1 cellular context compared by ENCODE assay signal in the genomic region with DNA sequence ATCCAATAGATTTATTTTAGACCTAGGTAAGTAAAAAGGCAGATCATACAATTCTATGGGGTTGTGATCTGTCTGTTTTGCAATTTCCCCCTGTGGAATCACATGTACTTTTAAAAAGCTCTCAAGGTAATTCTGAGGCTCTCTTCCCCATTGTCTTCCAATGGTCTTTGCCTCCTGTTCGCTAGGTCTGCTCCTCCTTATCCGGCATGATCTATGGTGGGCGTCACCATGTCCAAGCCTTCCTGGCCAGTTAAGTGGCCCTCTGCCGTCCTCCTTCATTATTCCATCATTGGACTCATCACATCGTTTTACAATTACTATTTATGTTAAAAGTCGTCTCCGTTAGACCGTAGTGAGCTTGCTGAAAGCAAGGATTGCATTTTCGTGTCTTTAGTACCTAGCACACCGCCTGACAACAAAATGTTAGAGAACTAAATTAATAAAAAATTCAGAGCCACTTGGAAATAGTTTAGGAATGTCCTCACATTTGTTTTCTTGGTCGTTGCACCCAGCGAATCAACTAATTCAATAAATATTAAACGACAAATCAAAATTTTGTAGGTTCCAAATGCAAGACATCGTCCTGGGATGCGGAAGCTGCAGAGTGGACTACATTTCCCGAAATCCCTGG.
A peak's percentile ranks its signal among the peaks of the same experiment; 100 is the strongest.
TF ChIP-seq lines count a peak whose summit lies in the region.

No MANE protein-coding gene starts in this region.

TF ChIP-seq in HepG2, 621 proteins besides CTCF, POLR2A, EP300 and RAD21 (continued from another document):
- TF ChIP-seq, protein P1, sequence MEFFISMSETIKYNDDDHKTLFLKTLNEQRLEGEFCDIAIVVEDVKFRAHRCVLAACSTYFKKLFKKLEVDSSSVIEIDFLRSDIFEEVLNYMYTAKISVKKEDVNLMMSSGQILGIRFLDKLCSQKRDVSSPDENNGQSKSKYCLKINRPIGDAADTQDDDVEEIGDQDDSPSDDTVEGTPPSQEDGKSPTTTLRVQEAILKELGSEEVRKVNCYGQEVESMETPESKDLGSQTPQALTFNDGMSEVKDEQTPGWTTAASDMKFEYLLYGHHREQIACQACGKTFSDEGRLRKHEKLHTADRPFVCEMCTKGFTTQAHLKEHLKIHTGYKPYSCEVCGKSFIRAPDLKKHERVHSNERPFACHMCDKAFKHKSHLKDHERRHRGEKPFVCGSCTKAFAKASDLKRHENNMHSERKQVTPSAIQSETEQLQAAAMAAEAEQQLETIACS (CRISPR knock-in tag; IDR thresholded peaks at IDR 0.05): no peak
- TF ChIP-seq KDM1A (CRISPR knock-in tag; IDR thresholded peaks at IDR 0.05) (no peak), ZNF567 (CRISPR knock-in tag; IDR thresholded peaks at IDR 0.05; ENCODE audit: borderline replicate concordance) (0 out of 2 replicates have a peak, but pooled peaks have one; percentile 8), ZC3H13 (CRISPR knock-in tag; IDR thresholded peaks at IDR 0.05) (no peak), PHF20 (CRISPR knock-in tag; IDR thresholded peaks at IDR 0.05) (peak; percentile 19), NFYB (CRISPR knock-in tag; IDR thresholded peaks at IDR 0.05) (no peak), TAF1 (CRISPR knock-in tag; IDR thresholded peaks at IDR 0.05) (0 out of 2 replicates have a peak, but pooled peaks have one; percentile 2), ZNF879 (CRISPR knock-in tag; IDR thresholded peaks at IDR 0.05) (0 out of 2 replicates have a peak, but pooled peaks have one; percentile 89), HNF4A (CRISPR knock-in tag; IDR thresholded peaks at IDR 0.05) (peak; percentile 13; the same call in 1 of the 2 replicates), SPEN (CRISPR knock-in tag; IDR thresholded peaks at IDR 0.05; ENCODE audit: low read depth) (no peak), ZNF761 (CRISPR knock-in tag; conservative IDR thresholded peaks at IDR 0.05) (no peak), MED8 (CRISPR knock-in tag; IDR thresholded peaks at IDR 0.05; ENCODE audit: insufficient replicate concordance) (no peak), SNAI1 (CRISPR knock-in tag; IDR thresholded peaks at IDR 0.05; ENCODE audit: borderline replicate concordance) (no peak), U2AF1 (optimal IDR thresholded peaks at IDR 0.05; ENCODE audit: low read depth, low read length) (no peak), ZNF772 (CRISPR knock-in tag; IDR thresholded peaks at IDR 0.05) (peak; percentile 2; the same call in 1 of the 2 replicates), ZNF577 (CRISPR knock-in tag; IDR thresholded peaks at IDR 0.05; ENCODE audit: borderline replicate concordance, low read depth) (no peak), GATA4 (IDR thresholded peaks at IDR 0.05; ENCODE audit: borderline replicate concordance, low read depth) (no peak; the same call in 1 of the 2 replicates), ZNF326 (CRISPR knock-in tag; IDR thresholded peaks at IDR 0.05; ENCODE audit: borderline replicate concordance) (no peak), TEAD2 (CRISPR knock-in tag; IDR thresholded peaks at IDR 0.05) (no peak), YY1 (IDR thresholded peaks at IDR 0.05; ENCODE audit: insufficient read depth, insufficient replicate concordance, low read depth, low read length) (no peak), MYC (CRISPR knock-in tag; IDR thresholded peaks at IDR 0.05; ENCODE audit: borderline replicate concordance) (no peak), HOXA3 (CRISPR knock-in tag; IDR thresholded peaks at IDR 0.05) (peak; percentile 43; the same call in 1 of the 2 replicates), SMARCC2 (IDR thresholded peaks at IDR 0.05) (no peak), ZNF720 (CRISPR knock-in tag; IDR thresholded peaks at IDR 0.05) (no peak), TAF15 (IDR thresholded peaks at IDR 0.05; ENCODE audit: low read depth, low read length, poor library complexity, severe bottlenecking) (no peak), SIN3A (IDR thresholded peaks at IDR 0.05; ENCODE audit: borderline replicate concordance, low read depth, low read length) (peak; percentile 81), ZNF569 (CRISPR knock-in tag; IDR thresholded peaks at IDR 0.05; ENCODE audit: borderline replicate concordance) (no peak), ZNF883 (CRISPR knock-in tag; IDR thresholded peaks at IDR 0.05; ENCODE audit: not compliant biosample characterization) (no peak)
- TF ChIP-seq, protein P2, sequence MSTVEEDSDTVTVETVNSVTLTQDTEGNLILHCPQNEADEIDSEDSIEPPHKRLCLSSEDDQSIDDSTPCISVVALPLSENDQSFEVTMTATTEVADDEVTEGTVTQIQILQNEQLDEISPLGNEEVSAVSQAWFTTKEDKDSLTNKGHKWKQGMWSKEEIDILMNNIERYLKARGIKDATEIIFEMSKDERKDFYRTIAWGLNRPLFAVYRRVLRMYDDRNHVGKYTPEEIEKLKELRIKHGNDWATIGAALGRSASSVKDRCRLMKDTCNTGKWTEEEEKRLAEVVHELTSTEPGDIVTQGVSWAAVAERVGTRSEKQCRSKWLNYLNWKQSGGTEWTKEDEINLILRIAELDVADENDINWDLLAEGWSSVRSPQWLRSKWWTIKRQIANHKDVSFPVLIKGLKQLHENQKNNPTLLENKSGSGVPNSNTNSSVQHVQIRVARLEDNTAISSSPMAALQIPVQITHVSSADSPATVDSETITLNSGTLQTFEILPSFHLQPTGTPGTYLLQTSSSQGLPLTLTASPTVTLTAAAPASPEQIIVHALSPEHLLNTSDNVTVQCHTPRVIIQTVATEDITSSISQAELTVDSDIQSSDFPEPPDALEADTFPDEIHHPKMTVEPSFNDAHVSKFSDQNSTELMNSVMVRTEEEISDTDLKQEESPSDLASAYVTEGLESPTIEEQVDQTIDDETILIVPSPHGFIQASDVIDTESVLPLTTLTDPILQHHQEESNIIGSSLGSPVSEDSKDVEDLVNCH (CRISPR knock-in tag; IDR thresholded peaks at IDR 0.05): no peak
- TF ChIP-seq, protein P3, sequence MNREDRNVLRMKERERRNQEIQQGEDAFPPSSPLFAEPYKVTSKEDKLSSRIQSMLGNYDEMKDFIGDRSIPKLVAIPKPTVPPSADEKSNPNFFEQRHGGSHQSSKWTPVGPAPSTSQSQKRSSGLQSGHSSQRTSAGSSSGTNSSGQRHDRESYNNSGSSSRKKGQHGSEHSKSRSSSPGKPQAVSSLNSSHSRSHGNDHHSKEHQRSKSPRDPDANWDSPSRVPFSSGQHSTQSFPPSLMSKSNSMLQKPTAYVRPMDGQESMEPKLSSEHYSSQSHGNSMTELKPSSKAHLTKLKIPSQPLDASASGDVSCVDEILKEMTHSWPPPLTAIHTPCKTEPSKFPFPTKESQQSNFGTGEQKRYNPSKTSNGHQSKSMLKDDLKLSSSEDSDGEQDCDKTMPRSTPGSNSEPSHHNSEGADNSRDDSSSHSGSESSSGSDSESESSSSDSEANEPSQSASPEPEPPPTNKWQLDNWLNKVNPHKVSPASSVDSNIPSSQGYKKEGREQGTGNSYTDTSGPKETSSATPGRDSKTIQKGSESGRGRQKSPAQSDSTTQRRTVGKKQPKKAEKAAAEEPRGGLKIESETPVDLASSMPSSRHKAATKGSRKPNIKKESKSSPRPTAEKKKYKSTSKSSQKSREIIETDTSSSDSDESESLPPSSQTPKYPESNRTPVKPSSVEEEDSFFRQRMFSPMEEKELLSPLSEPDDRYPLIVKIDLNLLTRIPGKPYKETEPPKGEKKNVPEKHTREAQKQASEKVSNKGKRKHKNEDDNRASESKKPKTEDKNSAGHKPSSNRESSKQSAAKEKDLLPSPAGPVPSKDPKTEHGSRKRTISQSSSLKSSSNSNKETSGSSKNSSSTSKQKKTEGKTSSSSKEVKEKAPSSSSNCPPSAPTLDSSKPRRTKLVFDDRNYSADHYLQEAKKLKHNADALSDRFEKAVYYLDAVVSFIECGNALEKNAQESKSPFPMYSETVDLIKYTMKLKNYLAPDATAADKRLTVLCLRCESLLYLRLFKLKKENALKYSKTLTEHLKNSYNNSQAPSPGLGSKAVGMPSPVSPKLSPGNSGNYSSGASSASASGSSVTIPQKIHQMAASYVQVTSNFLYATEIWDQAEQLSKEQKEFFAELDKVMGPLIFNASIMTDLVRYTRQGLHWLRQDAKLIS (CRISPR knock-in tag; IDR thresholded peaks at IDR 0.05): no peak
- TF ChIP-seq, protein P4, sequence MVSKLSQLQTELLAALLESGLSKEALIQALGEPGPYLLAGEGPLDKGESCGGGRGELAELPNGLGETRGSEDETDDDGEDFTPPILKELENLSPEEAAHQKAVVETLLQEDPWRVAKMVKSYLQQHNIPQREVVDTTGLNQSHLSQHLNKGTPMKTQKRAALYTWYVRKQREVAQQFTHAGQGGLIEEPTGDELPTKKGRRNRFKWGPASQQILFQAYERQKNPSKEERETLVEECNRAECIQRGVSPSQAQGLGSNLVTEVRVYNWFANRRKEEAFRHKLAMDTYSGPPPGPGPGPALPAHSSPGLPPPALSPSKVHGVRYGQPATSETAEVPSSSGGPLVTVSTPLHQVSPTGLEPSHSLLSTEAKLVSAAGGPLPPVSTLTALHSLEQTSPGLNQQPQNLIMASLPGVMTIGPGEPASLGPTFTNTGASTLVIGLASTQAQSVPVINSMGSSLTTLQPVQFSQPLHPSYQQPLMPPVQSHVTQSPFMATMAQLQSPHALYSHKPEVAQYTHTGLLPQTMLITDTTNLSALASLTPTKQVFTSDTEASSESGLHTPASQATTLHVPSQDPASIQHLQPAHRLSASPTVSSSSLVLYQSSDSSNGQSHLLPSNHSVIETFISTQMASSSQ (IDR thresholded peaks at IDR 0.05; ENCODE audit: low read depth): no peak
- TF ChIP-seq, protein P4 (CRISPR knock-in tag; IDR thresholded peaks at IDR 0.05; ENCODE audit: borderline replicate concordance): no peak
- TF ChIP-seq, protein P5, sequence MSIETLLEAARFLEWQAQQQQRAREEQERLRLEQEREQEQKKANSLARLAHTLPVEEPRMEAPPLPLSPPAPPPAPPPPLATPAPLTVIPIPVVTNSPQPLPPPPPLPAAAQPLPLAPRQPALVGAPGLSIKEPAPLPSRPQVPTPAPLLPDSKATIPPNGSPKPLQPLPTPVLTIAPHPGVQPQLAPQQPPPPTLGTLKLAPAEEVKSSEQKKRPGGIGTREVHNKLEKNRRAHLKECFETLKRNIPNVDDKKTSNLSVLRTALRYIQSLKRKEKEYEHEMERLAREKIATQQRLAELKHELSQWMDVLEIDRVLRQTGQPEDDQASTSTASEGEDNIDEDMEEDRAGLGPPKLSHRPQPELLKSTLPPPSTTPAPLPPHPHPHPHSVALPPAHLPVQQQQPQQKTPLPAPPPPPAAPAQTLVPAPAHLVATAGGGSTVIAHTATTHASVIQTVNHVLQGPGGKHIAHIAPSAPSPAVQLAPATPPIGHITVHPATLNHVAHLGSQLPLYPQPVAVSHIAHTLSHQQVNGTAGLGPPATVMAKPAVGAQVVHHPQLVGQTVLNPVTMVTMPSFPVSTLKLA (IDR thresholded peaks at IDR 0.05): no peak
- TF ChIP-seq, protein P6, sequence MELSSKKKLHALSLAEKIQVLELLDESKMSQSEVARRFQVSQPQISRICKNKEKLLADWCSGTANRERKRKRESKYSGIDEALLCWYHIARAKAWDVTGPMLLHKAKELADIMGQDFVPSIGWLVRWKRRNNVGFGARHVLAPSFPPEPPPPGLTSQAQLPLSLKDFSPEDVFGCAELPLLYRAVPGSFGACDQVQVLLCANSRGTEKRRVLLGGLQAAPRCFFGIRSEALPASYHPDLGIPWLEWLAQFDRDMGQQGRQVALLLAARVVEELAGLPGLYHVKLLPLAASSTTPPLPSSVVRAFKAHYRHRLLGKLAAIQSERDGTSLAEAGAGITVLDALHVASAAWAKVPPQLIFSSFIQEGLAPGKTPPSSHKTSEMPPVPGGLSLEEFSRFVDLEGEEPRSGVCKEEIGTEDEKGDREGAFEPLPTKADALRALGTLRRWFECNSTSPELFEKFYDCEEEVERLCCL (CRISPR knock-in tag; IDR thresholded peaks at IDR 0.05; ENCODE audit: borderline replicate concordance): 0 out of 2 replicates have a peak, but pooled peaks have one; percentile 1
- TF ChIP-seq, protein P7, sequence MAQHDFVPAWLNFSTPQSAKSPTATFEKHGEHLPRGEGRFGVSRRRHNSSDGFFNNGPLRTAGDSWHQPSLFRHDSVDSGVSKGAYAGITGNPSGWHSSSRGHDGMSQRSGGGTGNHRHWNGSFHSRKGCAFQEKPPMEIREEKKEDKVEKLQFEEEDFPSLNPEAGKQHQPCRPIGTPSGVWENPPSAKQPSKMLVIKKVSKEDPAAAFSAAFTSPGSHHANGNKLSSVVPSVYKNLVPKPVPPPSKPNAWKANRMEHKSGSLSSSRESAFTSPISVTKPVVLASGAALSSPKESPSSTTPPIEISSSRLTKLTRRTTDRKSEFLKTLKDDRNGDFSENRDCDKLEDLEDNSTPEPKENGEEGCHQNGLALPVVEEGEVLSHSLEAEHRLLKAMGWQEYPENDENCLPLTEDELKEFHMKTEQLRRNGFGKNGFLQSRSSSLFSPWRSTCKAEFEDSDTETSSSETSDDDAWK (CRISPR knock-in tag; IDR thresholded peaks at IDR 0.05): no peak
